25 cellular contexts compared by ENCODE assay signal in genomic region chr3:147513785-147514184, GRCh38.
"Had no signal": no experiment of that assay in that cellular context is flagged by ENCODE, and none has a peak within 500 bp of the region (broad histone marks: within the 10 kb centered on the region; RNA-seq: fewer than 3 reads in every experiment).

No MANE protein-coding gene starts in this region.

- H2AFZ ChIP-seq: hepatocyte had no signal

- H3K4me3 ChIP-seq: coronary artery, hepatocyte, lower lobe of right lung, testis, vagina had no signal

- H3K79me2 ChIP-seq: hepatocyte had no signal

- H3K4me1 Mint-ChIP-seq: activated CD4-positive, alpha-beta T cell treated with anti-CD3 and anti-CD28 coated beads, Interleukin-2, amount 10 ng/mL, durations not matched to agents 7 days and 5 days; activated CD8-positive, alpha-beta memory T cell treated with anti-CD3 and anti-CD28 coated beads, Interleukin-2, amount 10 ng/mL, durations not matched to agents 7 days and 5 days; activated naive CD4-positive, alpha-beta T cell treated with anti-CD3 and anti-CD28 coated beads, Interleukin-2, amount 10 ng/mL, durations not matched to agents 7 days and 5 days; naive thymus-derived CD4-positive, alpha-beta T cell had no signal

- H3K36me3 ChIP-seq: lower lobe of right lung, vagina had no signal

- H3K4me3 Mint-ChIP-seq: activated CD4-positive, alpha-beta T cell treated with anti-CD3 and anti-CD28 coated beads, Interleukin-2, amount 10 ng/mL, durations not matched to agents 7 days and 5 days; activated CD8-positive, alpha-beta memory T cell treated with anti-CD3 and anti-CD28 coated beads, Interleukin-2, amount 10 ng/mL, durations not matched to agents 7 days and 5 days; activated CD8-positive, alpha-beta T cell treated with anti-CD3 and anti-CD28 coated beads for 36 hours; activated naive CD4-positive, alpha-beta T cell treated with anti-CD3 and anti-CD28 coated beads, Interleukin-2, amount 10 ng/mL, durations not matched to agents 7 days and 5 days; naive thymus-derived CD4-positive, alpha-beta T cell; type B pancreatic cell had no signal

- H3K9me3 ChIP-seq: lower lobe of right lung, testis, vagina had no signal

- H3K4me2 ChIP-seq: hepatocyte had no signal

- DNase-seq: activated CD4-positive, alpha-beta T cell treated with anti-CD3 and anti-CD28 coated beads, Interleukin-2, amount 10 ng/mL, durations not matched to agents 7 days and 5 days; activated CD4-positive, CD25-positive, alpha-beta regulatory T cell treated with anti-CD3 and anti-CD28 coated beads, Interleukin-2, amount 50 U/mL, for 72 hours; activated CD8-positive, alpha-beta memory T cell treated with anti-CD3 and anti-CD28 coated beads, Interleukin-2, amount 10 ng/mL, durations not matched to agents 7 days and 5 days; activated CD8-positive, alpha-beta T cell treated with anti-CD3 and anti-CD28 coated beads for 36 hours; activated effector memory CD4-positive, alpha-beta T cell treated with anti-CD3 and anti-CD28 coated beads, Interleukin-2, amount 50 U/mL, for 16 hours; activated naive CD4-positive, alpha-beta T cell treated with anti-CD3 and anti-CD28 coated beads, Interleukin-2, amount 10 ng/mL, durations not matched to agents 7 days and 5 days; activated T-cell treated with anti-CD3 and anti-CD28 coated beads for 4 hours; amygdala; cerebellar nuclear complex; effector CD4-positive, alpha-beta T cell; erythroblast; foreskin melanocyte; glutamatergic neuron; lower lobe of right lung; naive thymus-derived CD4-positive, alpha-beta T cell; retina; stimulated activated CD4-positive, alpha-beta T cell treated with anti-CD3 and anti-CD28 coated beads, Interleukin-2, amount 100 ng/mL, for 48 hours; stimulated activated naive CD4-positive, alpha-beta T cell; testis had no signal

- H3K4me1 ChIP-seq: lower lobe of right lung, testis, vagina had no signal

- H3K27ac ChIP-seq: coronary artery, hepatocyte, lower lobe of right lung, testis, vagina had no signal

- H3K27me3 Mint-ChIP-seq: activated CD4-positive, alpha-beta T cell treated with anti-CD3 and anti-CD28 coated beads, Interleukin-2, amount 10 ng/mL, durations not matched to agents 7 days and 5 days; activated CD8-positive, alpha-beta memory T cell treated with anti-CD3 and anti-CD28 coated beads, Interleukin-2, amount 10 ng/mL, durations not matched to agents 7 days and 5 days; activated CD8-positive, alpha-beta T cell treated with anti-CD3 and anti-CD28 coated beads for 36 hours; activated naive CD4-positive, alpha-beta T cell treated with anti-CD3 and anti-CD28 coated beads, Interleukin-2, amount 10 ng/mL, durations not matched to agents 7 days and 5 days; naive thymus-derived CD4-positive, alpha-beta T cell; progenitor cell of endocrine pancreas; type B pancreatic cell had no signal

- H3K27me3 ChIP-seq: testis, vagina had no signal

- H3K27ac Mint-ChIP-seq: activated CD4-positive, alpha-beta T cell treated with anti-CD3 and anti-CD28 coated beads, Interleukin-2, amount 10 ng/mL, durations not matched to agents 7 days and 5 days; activated CD8-positive, alpha-beta memory T cell treated with anti-CD3 and anti-CD28 coated beads, Interleukin-2, amount 10 ng/mL, durations not matched to agents 7 days and 5 days; activated CD8-positive, alpha-beta T cell treated with anti-CD3 and anti-CD28 coated beads for 36 hours; activated naive CD4-positive, alpha-beta T cell treated with anti-CD3 and anti-CD28 coated beads, Interleukin-2, amount 10 ng/mL, durations not matched to agents 7 days and 5 days; naive thymus-derived CD4-positive, alpha-beta T cell; progenitor cell of endocrine pancreas; type B pancreatic cell had no signal

- ATAC-seq: activated CD8-positive, alpha-beta memory T cell treated with anti-CD3 and anti-CD28 coated beads, Interleukin-2, amount 10 ng/mL, durations not matched to agents 7 days and 5 days; activated CD8-positive, alpha-beta T cell treated with anti-CD3 and anti-CD28 coated beads for 36 hours; left lobe of liver; lower lobe of right lung; naive thymus-derived CD4-positive, alpha-beta T cell had no signal

- H3K36me3 Mint-ChIP-seq: activated CD8-positive, alpha-beta memory T cell treated with anti-CD3 and anti-CD28 coated beads, Interleukin-2, amount 10 ng/mL, durations not matched to agents 7 days and 5 days; activated naive CD4-positive, alpha-beta T cell treated with anti-CD3 and anti-CD28 coated beads, Interleukin-2, amount 10 ng/mL, durations not matched to agents 7 days and 5 days; naive thymus-derived CD4-positive, alpha-beta T cell; type B pancreatic cell had no signal

- H3K9me3 Mint-ChIP-seq: activated CD4-positive, alpha-beta T cell treated with anti-CD3 and anti-CD28 coated beads, Interleukin-2, amount 10 ng/mL, durations not matched to agents 7 days and 5 days; activated CD8-positive, alpha-beta T cell treated with anti-CD3 and anti-CD28 coated beads for 36 hours; activated naive CD4-positive, alpha-beta T cell treated with anti-CD3 and anti-CD28 coated beads, Interleukin-2, amount 10 ng/mL, durations not matched to agents 7 days and 5 days; type B pancreatic cell had no signal
